ENCODE assay signal across 3 cellular contexts in genomic region chr17:5864910-5865657, GRCh38.
TF ChIP-seq lines count a peak whose summit lies in the region.

No MANE protein-coding gene starts in this region.

TF ChIP-seq in K562, 482 proteins besides CTCF, POLR2A, EP300 and RAD21 (continued from another document):
- TF ChIP-seq ATF3 (IDR thresholded peaks at IDR 0.05) (peak; percentile 31; the same call in 1 of the 2 replicates), ATF3 (CRISPR knock-in tag; conservative IDR thresholded peaks at IDR 0.05) (no peak), ZC3H8 (IDR thresholded peaks at IDR 0.05) (no peak), JUND (IDR thresholded peaks at IDR 0.05; ENCODE audit: borderline replicate concordance, low read depth, low read length) (no peak), JUND (tag; IDR thresholded peaks at IDR 0.05; ENCODE audit: borderline replicate concordance, low read depth, low read length) (no peak)

TF ChIP-seq in neural cell, 6 proteins besides CTCF, POLR2A, EP300 and RAD21 (continued from another document):
- TF ChIP-seq REST (IDR thresholded peaks at IDR 0.05; ENCODE audit: borderline replicate concordance) (no peak), SMC3 (conservative IDR thresholded peaks at IDR 0.05; ENCODE audit: poor library complexity) (no peak), TAF1 (IDR thresholded peaks at IDR 0.05; ENCODE audit: low read depth) (no peak)

TF ChIP-seq in WTC11, 78 proteins besides CTCF, POLR2A, EP300 and RAD21 (continued from another document):
- TF ChIP-seq MAX (CRISPR knock-in tag; IDR thresholded peaks at IDR 0.05) = no peak
